Comparison of ENCODE assay signal across 11 cellular contexts in the genomic region with DNA sequence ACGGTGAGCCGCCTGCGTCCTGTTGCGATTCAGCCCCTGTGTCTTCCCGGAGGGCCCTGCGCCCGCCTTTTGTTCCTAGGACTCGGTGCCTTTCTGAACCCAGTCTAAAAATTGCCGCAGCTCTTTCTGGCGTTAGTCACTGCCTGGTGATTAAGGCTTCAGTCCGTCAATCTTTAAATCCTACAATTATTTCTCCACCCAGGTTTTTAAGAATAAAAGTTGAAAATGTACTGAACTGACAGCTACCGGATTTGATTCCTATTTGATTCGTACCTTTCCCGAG. TPM values are rescaled to one million over a fixed set of nuclear protein-coding genes. Genes with fewer than 3 reads are reported as not detected.
DNase-seq lines count a peak whose midpoint lies in the region; ATAC-seq, FAIRE-seq and TF ChIP-seq lines count a peak whose summit lies in the region.
"Had no signal": no experiment of that assay in that cellular context is flagged by ENCODE, and none has a peak within 500 bp of the region (broad histone marks: within the 10 kb centered on the region; RNA-seq: fewer than 3 reads in every experiment).

No MANE protein-coding gene starts in this region.

- H3K27me3 Mint-ChIP-seq in activated CD8-positive, alpha-beta memory T cell treated with anti-CD3 and anti-CD28 coated beads, Interleukin-2, amount 10 ng/mL, durations not matched to agents 7 days and 5 days, result peaks cover 2% of the 10 kb centered on the region
- H3K27me3 Mint-ChIP-seq in stimulated activated naive CD8-positive, alpha-beta T cell treated with anti-CD3 and anti-CD28 coated beads, Interleukin-15, amount 100 ng/mL, for 72 hours, result peaks cover 14% of the 10 kb centered on the region

- H3K9me1 ChIP-seq in keratinocyte (ENCODE audit: control insufficient read depth, extremely low read depth, insufficient read depth, low read length), result no peaks in the 10 kb centered on the region

- TF ChIP-seq EP300 in GM12878 (IDR thresholded peaks at IDR 0.05; ENCODE audit: borderline replicate concordance in 1 of 2, control insufficient read depth in 1 of 2, low read depth in 2 of 2, low read length in 2 of 2), result no peak

- dilution Hi-C loops in keratinocyte (cut with MboI; ENCODE audit: extremely low pct_ligation_motif_present, low sequenced_read_pairs), result no loop called here

- in situ Hi-C loops in GM12878 (cut with MboI), result no loop called here

- POLR2A ChIA-PET in GM12878 (lab: Charles Lee), result interaction anchor here (0.6 kb wide), 1 partner anchor 319 kb away, joined by 4 read pairs; no protein-coding TSS in a partner anchor

- H3K36me3 ChIP-seq in GM12878 (ENCODE audit: control insufficient read depth in 2 of 2, insufficient read depth in 2 of 2, low read length in 1 of 2) (no peaks in the 10 kb centered on the region), keratinocyte (ENCODE audit: control insufficient read depth in 2 of 2, extremely low read depth in 1 of 2, insufficient read depth in 2 of 2, low read length in 2 of 2) (no peaks in the 10 kb centered on the region)

- peak overlapping the region; percentile 9; the same call in 1 of the 2 replicates for H3K4me2 ChIP-seq in GM12878 (ENCODE audit: control insufficient read depth, insufficient read depth)
- H3K4me2 ChIP-seq in keratinocyte (ENCODE audit: control insufficient read depth, extremely low read depth, insufficient read depth, low read depth, low read length), result peak overlapping the region; percentile 39

- no peak for ATAC-seq in activated CD8-positive, alpha-beta memory T cell treated with anti-CD3 and anti-CD28 coated beads, Interleukin-2, amount 10 ng/mL, durations not matched to agents 7 days and 5 days
- no peak for ATAC-seq in GM12878
- no peak for ATAC-seq in stimulated activated naive CD8-positive, alpha-beta T cell treated with anti-CD3 and anti-CD28 coated beads, Interleukin-15, amount 100 ng/mL, for 72 hours

- no peak for TF ChIP-seq POLR2A in GM12878 (IDR thresholded peaks at IDR 0.05; ENCODE audit: low read depth, low read length)

- SMC1A ChIA-PET in GM12878 (lab: Charles Lee; ENCODE audit: uncharacterized antibody, unreplicated experiment), result no interaction called here

- H3K4me1 Mint-ChIP-seq in activated CD8-positive, alpha-beta memory T cell treated with anti-CD3 and anti-CD28 coated beads, Interleukin-2, amount 10 ng/mL, durations not matched to agents 7 days and 5 days, result peaks cover 38% of the 10 kb centered on the region
- peaks cover 27% of the 10 kb centered on the region for H3K4me1 Mint-ChIP-seq in stimulated activated naive CD8-positive, alpha-beta T cell treated with anti-CD3 and anti-CD28 coated beads, Interleukin-15, amount 100 ng/mL, for 72 hours

- intact Hi-C loops in GM12878 (cut with micrococcal nuclease; ENCODE audit: unreplicated experiment), result no loop called here

- RAD21 ChIA-PET in GM12878 (lab: Charles Lee; ENCODE audit: unreplicated experiment), result no interaction called here

- no TSS peak for BruUV-seq in GM12878 (replicated peaks; lab: Mats Ljungman, UMichigan)

- TF ChIP-seq CTCF in GM12878 (IDR thresholded peaks at IDR 0.05 in 2 of 3, conservative IDR thresholded peaks at IDR 0.05 in 1 of 3; ENCODE audit: control insufficient read depth in 2 of 3, extremely low read depth in 1 of 3, insufficient read depth in 1 of 3, low read depth in 3 of 3, low read length in 3 of 3) (no peak), keratinocyte (optimal IDR thresholded peaks at IDR 0.05 in 1 of 3, IDR thresholded peaks at IDR 0.05 in 1 of 3, conservative IDR thresholded peaks at IDR 0.05 in 1 of 3; ENCODE audit: extremely low read depth in 1 of 3, insufficient read depth in 2 of 3, low read length in 3 of 3) (no peak)

- H3K27ac Mint-ChIP-seq in activated CD8-positive, alpha-beta memory T cell treated with anti-CD3 and anti-CD28 coated beads, Interleukin-2, amount 10 ng/mL, durations not matched to agents 7 days and 5 days, result no peak overlapping the region
- H3K27ac Mint-ChIP-seq in stimulated activated naive CD8-positive, alpha-beta T cell treated with anti-CD3 and anti-CD28 coated beads, Interleukin-15, amount 100 ng/mL, for 72 hours, result peak overlapping the region; percentile 37 to 67
- H3K27ac Mint-ChIP-seq: endodermal cell had no signal

- no peak for FAIRE-seq in GM12878 (lab: Jason Lieb, UNC)
- FAIRE-seq in keratinocyte (lab: Jason Lieb, UNC), result no peak
- FAIRE-seq: small intestine had no signal

- H3K9ac ChIP-seq in GM12878 (ENCODE audit: control insufficient read depth, insufficient read depth, low read length), result no peak overlapping the region
- peak overlapping the region; percentile 37 for H3K9ac ChIP-seq in keratinocyte (ENCODE audit: control insufficient read depth, extremely low read depth, insufficient read depth, low read length)

- H3K27me3 ChIP-seq in GM12878 (replicated peaks in 1 of 2; ENCODE audit: control insufficient read depth in 2 of 2, insufficient read depth in 2 of 2, low read length in 1 of 2), result no peaks in the 10 kb centered on the region; a peak in 1 of 4 replicates
- no peaks in the 10 kb centered on the region for H3K27me3 ChIP-seq in keratinocyte (ENCODE audit: control insufficient read depth, extremely low read depth, insufficient read depth, low read length)

- H3K9me3 ChIP-seq in GM12878 (replicated peaks; ENCODE audit: control insufficient read depth, insufficient read depth, low read length), result no peaks in the 10 kb centered on the region
- no peaks in the 10 kb centered on the region for H3K9me3 ChIP-seq in keratinocyte (ENCODE audit: control insufficient read depth, low read depth, low read length)

- H3K4me1 ChIP-seq in GM12878 (ENCODE audit: control insufficient read depth, insufficient read depth, low read length) (peaks cover 6% of the 10 kb centered on the region), keratinocyte (ENCODE audit: control insufficient read depth, extremely low read depth, insufficient read depth, low read length) (peaks cover 7% of the 10 kb centered on the region)

- 70% methylated on average over 14 of the region's 14 CpGs for WGBS in GM12878 (ENCODE audit: insufficient coverage, insufficient replicate concordance, low lambda C conversion rate, missing lambda C conversion rate)

- no peaks in the 10 kb centered on the region for H4K20me1 ChIP-seq in GM12878 (ENCODE audit: control insufficient read depth, insufficient read depth)
- H4K20me1 ChIP-seq in keratinocyte (ENCODE audit: control insufficient read depth, extremely low read depth, insufficient read depth, low read length), result no peaks in the 10 kb centered on the region

- no peaks in the 10 kb centered on the region for H3K9me3 Mint-ChIP-seq in activated CD8-positive, alpha-beta memory T cell treated with anti-CD3 and anti-CD28 coated beads, Interleukin-2, amount 10 ng/mL, durations not matched to agents 7 days and 5 days (ENCODE audit: low read depth)
- H3K9me3 Mint-ChIP-seq in stimulated activated naive CD8-positive, alpha-beta T cell treated with anti-CD3 and anti-CD28 coated beads, Interleukin-15, amount 100 ng/mL, for 72 hours, result no peaks in the 10 kb centered on the region
- H3K9me3 Mint-ChIP-seq: endodermal cell had no signal

- H3K36me3 Mint-ChIP-seq in activated CD8-positive, alpha-beta memory T cell treated with anti-CD3 and anti-CD28 coated beads, Interleukin-2, amount 10 ng/mL, durations not matched to agents 7 days and 5 days, result no peaks in the 10 kb centered on the region

- H3K27ac ChIP-seq in GM12878 (ENCODE audit: control insufficient read depth, insufficient read depth) (no peak overlapping the region), keratinocyte (ENCODE audit: control insufficient read depth, insufficient read depth, low read length) (no peak overlapping the region)

- H3K4me3 ChIP-seq in GM12878, result no peak overlapping the region
- H3K4me3 ChIP-seq in keratinocyte (ENCODE audit: control insufficient read depth in 2 of 3, extremely low read depth in 1 of 3, insufficient read depth in 2 of 3, low read depth in 1 of 3, low read length in 3 of 3), result peak overlapping the region in 1 of 3 experiments; percentile 2

- peak overlapping the region; percentile 38 for H3K4me3 Mint-ChIP-seq in activated CD8-positive, alpha-beta memory T cell treated with anti-CD3 and anti-CD28 coated beads, Interleukin-2, amount 10 ng/mL, durations not matched to agents 7 days and 5 days
- H3K4me3 Mint-ChIP-seq in stimulated activated naive CD8-positive, alpha-beta T cell treated with anti-CD3 and anti-CD28 coated beads, Interleukin-15, amount 100 ng/mL, for 72 hours, result peak overlapping the region; percentile 50 to 83
- H3K4me3 Mint-ChIP-seq: endodermal cell had no signal

- H2AFZ ChIP-seq in GM12878 (ENCODE audit: control insufficient read depth, low read depth, low read length) (no peak overlapping the region), keratinocyte (ENCODE audit: control insufficient read depth, low read length) (peak overlapping the region; percentile 33)

- no peak for DNase-seq in activated CD8-positive, alpha-beta memory T cell treated with anti-CD3 and anti-CD28 coated beads, Interleukin-2, amount 10 ng/mL, durations not matched to agents 7 days and 5 days
- no peak for DNase-seq in activated CD8-positive, alpha-beta memory T cell treated with anti-CD3 and anti-CD28 coated beads, Interleukin-2, amount 50 U/mL, for 48 hours
- no peak for DNase-seq in GM12878 (ENCODE audit: low read depth, low spot score)
- no peak for DNase-seq in keratinocyte (ENCODE audit: low read depth, low spot score)
- no peak for DNase-seq in stimulated activated naive CD8-positive, alpha-beta T cell treated with anti-CD3 and anti-CD28 coated beads, Interleukin-15, amount 100 ng/mL, for 72 hours
- no peak for DNase-seq in NCI-H187 (lab: John Stamatoyannopoulos, UW)
- no peak for DNase-seq in DMS114 treated with DMSO at 0.1 percent for 48 hours (lab: John Stamatoyannopoulos, UW; ENCODE audit: unreplicated experiment)
- DNase-seq in NCI-H345 treated with DMSO at 0.1 percent for 48 hours (lab: John Stamatoyannopoulos, UW; ENCODE audit: unreplicated experiment), result no peak
- DNase-seq: NCI-H526 had no signal

- CTCF ChIA-PET in activated CD8-positive, alpha-beta memory T cell treated with anti-CD3 and anti-CD28 coated beads, Interleukin-2, amount 10 ng/mL, durations not matched to agents 7 days and 5 days (lab: Charles Lee), result interaction anchor here (1.6 kb wide), 1 partner anchor 87 kb away, joined by 3 read pairs; no protein-coding TSS in a partner anchor
- CTCF ChIA-PET in GM12878 (lab: Yijun Ruan, JAX), result no interaction called here

- TF ChIP-seq RAD21 in GM12878 (IDR thresholded peaks at IDR 0.05; ENCODE audit: insufficient read depth, low read depth, low read length), result no peak

- no peaks in the 10 kb centered on the region for H3K79me2 ChIP-seq in GM12878 (ENCODE audit: control insufficient read depth, insufficient read depth, low read length)
- no peaks in the 10 kb centered on the region for H3K79me2 ChIP-seq in keratinocyte (ENCODE audit: control insufficient read depth, insufficient read depth, low read length)

RNA-seq across cellular contexts. Expression of gene PDXK, which starts 16.2 kb away (rescaled TPM):
- total RNA-seq in activated CD8-positive, alpha-beta memory T cell treated with anti-CD3 and anti-CD28 coated beads, Interleukin-2, amount 10 ng/mL, durations not matched to agents 7 days and 5 days, result 10 to 100 TPM; 95.3 to 99.6 TPM
- 96.3 and 106 TPM in 2 replicates for total RNA-seq in GM12878 (2013; cell fraction: nucleolus; rRNA removed)
- total RNA-seq in GM12878 (2014; rRNA removed) (45.0 and 59.7 TPM in 2 replicates), GM12878 (2014; rRNA removed; fragmentation: Illumina TruSeq; extraction: Trizol) (41.3 and 45.8 TPM in 2 replicates), GM12878 (2021) (107 and 111 TPM in 2 replicates)
- 45.1 TPM for polyA plus RNA-seq in GM12878 (2011; ENCODE audit: low read depth)
- polyA plus RNA-seq in GM12878 (2011; rRNA removed) (103 and 141 TPM in 2 replicates), GM12878 (2014; fragmentation: Illumina TruSeq; extraction: Trizol) (24.3 and 53.1 TPM in 2 replicates), GM12878 (2014; fragmentation: Nextera tagmentation; extraction: Ambion mirVana) (10 to 100 TPM in 1 of 2 experiments, 1 to 10 TPM in 1; 3.7 to 11.4 TPM), GM12878 (2014; rRNA removed) (66.9 and 83.4 TPM in 2 replicates), GM12878 (2016; fragmentation: Nextera tagmentation; extraction: Ambion mirVana) (10 to 100 TPM; 82.1 to 96.8 TPM), keratinocyte (144 to 211 TPM (median 154 TPM) in 3 replicates)
- 143 and 158 TPM in 2 replicates for polyA plus RNA-seq in GM12878 (2011; cell fraction: cytosol; rRNA removed)
- polyA plus RNA-seq in GM12878 (2011; cell fraction: nucleus; rRNA removed), result 133 and 137 TPM in 2 replicates
- polyA plus RNA-seq in GM12878 (2012), result 65.0 and 92.7 TPM in 2 replicates
- polyA minus RNA-seq in GM12878 (2011; rRNA and poly(A)+ RNA removed), result 159 and 187 TPM in 2 replicates
- polyA minus RNA-seq in GM12878 (2011; cell fraction: cytosol; rRNA and poly(A)+ RNA removed), result 38.8 and 43.0 TPM in 2 replicates
- polyA minus RNA-seq in GM12878 (2011; cell fraction: nucleus; rRNA and poly(A)+ RNA removed), result 19.3 and 36.7 TPM in 2 replicates
- 104 TPM for polyA plus RNA-seq in keratinocyte (2011; ENCODE audit: low read depth)
- polyA plus RNA-seq in keratinocyte (2011; cell fraction: cytosol; rRNA removed), result 101 and 129 TPM in 2 replicates
- 140 and 148 TPM in 2 replicates for polyA plus RNA-seq in keratinocyte (2011; cell fraction: nucleus; rRNA removed)
- 111 and 154 TPM in 2 replicates for polyA plus RNA-seq in keratinocyte (2012; ENCODE audit: low replicate concordance)
- 198 to 322 TPM (median 204 TPM) in 3 replicates for polyA minus RNA-seq in keratinocyte
- polyA minus RNA-seq in keratinocyte (2011; cell fraction: cytosol; rRNA and poly(A)+ RNA removed), result 58.1 TPM
- polyA minus RNA-seq in keratinocyte (2011; cell fraction: nucleus; rRNA and poly(A)+ RNA removed), result 49.2 and 82.9 TPM in 2 replicates

RNA-seq across cellular contexts. Expression of gene RRP1B, which starts 43.4 kb away (rescaled TPM):
- total RNA-seq in activated CD8-positive, alpha-beta memory T cell treated with anti-CD3 and anti-CD28 coated beads, Interleukin-2, amount 10 ng/mL, durations not matched to agents 7 days and 5 days, result 10 to 100 TPM; 49.1 to 50.4 TPM
- 21.9 and 26.3 TPM in 2 replicates for total RNA-seq in GM12878 (2013; cell fraction: nucleolus; rRNA removed)
- total RNA-seq in GM12878 (2014; rRNA removed) (38.1 and 41.9 TPM in 2 replicates), GM12878 (2014; rRNA removed; fragmentation: Illumina TruSeq; extraction: Trizol) (32.5 and 36.3 TPM in 2 replicates), GM12878 (2021) (52.8 and 57.4 TPM in 2 replicates)
- 9.6 TPM for polyA plus RNA-seq in GM12878 (2011; ENCODE audit: low read depth)
- polyA plus RNA-seq in GM12878 (2011; rRNA removed) (15.7 and 19.3 TPM in 2 replicates), GM12878 (2014; fragmentation: Illumina TruSeq; extraction: Trizol) (35.7 and 39.9 TPM in 2 replicates), GM12878 (2014; fragmentation: Nextera tagmentation; extraction: Ambion mirVana) (1 to 10 TPM; 8.1 to 9.7 TPM), GM12878 (2014; rRNA removed) (33.7 and 35.0 TPM in 2 replicates), GM12878 (2016; fragmentation: Nextera tagmentation; extraction: Ambion mirVana) (10 to 100 TPM; 45.0 to 47.0 TPM), keratinocyte (13.0 to 24.0 TPM (median 19.8 TPM) in 3 replicates)
- polyA plus RNA-seq in GM12878 (2011; cell fraction: cytosol; rRNA removed), result 14.4 and 15.0 TPM in 2 replicates
- 18.0 and 25.0 TPM in 2 replicates for polyA plus RNA-seq in GM12878 (2011; cell fraction: nucleus; rRNA removed)
- 17.1 and 18.2 TPM in 2 replicates for polyA plus RNA-seq in GM12878 (2012)
- 18.6 and 20.1 TPM in 2 replicates for polyA minus RNA-seq in GM12878 (2011; rRNA and poly(A)+ RNA removed)
- 10.2 and 14.6 TPM in 2 replicates for polyA minus RNA-seq in GM12878 (2011; cell fraction: cytosol; rRNA and poly(A)+ RNA removed)
- 5.7 and 11.2 TPM in 2 replicates for polyA minus RNA-seq in GM12878 (2011; cell fraction: nucleus; rRNA and poly(A)+ RNA removed)
- 8.2 TPM for polyA plus RNA-seq in keratinocyte (2011; ENCODE audit: low read depth)
- 18.2 and 19.6 TPM in 2 replicates for polyA plus RNA-seq in keratinocyte (2011; cell fraction: cytosol; rRNA removed)
- 26.9 and 27.7 TPM in 2 replicates for polyA plus RNA-seq in keratinocyte (2011; cell fraction: nucleus; rRNA removed)
- 13.0 and 26.6 TPM in 2 replicates for polyA plus RNA-seq in keratinocyte (2012; ENCODE audit: low replicate concordance)
- polyA minus RNA-seq in keratinocyte, result 20.8 to 28.9 TPM (median 20.9 TPM) in 3 replicates
- polyA minus RNA-seq in keratinocyte (2011; cell fraction: cytosol; rRNA and poly(A)+ RNA removed), result 23.6 TPM
- polyA minus RNA-seq in keratinocyte (2011; cell fraction: nucleus; rRNA and poly(A)+ RNA removed), result 20.6 and 30.3 TPM in 2 replicates

RNA-seq across cellular contexts. Expression of gene HSF2BP, which starts 43.4 kb away (rescaled TPM):
- under 1 TPM; 0.21 to 0.47 TPM for total RNA-seq in activated CD8-positive, alpha-beta memory T cell treated with anti-CD3 and anti-CD28 coated beads, Interleukin-2, amount 10 ng/mL, durations not matched to agents 7 days and 5 days
- 2.1 and 2.7 TPM in 2 replicates for total RNA-seq in GM12878 (2013; cell fraction: nucleolus; rRNA removed)
- total RNA-seq in GM12878 (2014; rRNA removed) (0.33 and 0.45 TPM in 2 replicates), GM12878 (2014; rRNA removed; fragmentation: Illumina TruSeq; extraction: Trizol) (0.32 and 0.45 TPM in 2 replicates), GM12878 (2021) (0.38 and 0.48 TPM in 2 replicates)
- 0.17 TPM for polyA plus RNA-seq in GM12878 (2011; ENCODE audit: low read depth)
- polyA plus RNA-seq in GM12878 (2011; rRNA removed) (0.20 and 0.26 TPM in 2 replicates), GM12878 (2014; fragmentation: Illumina TruSeq; extraction: Trizol) (0.21 TPM in 1 of 2 replicates, not detected in the other), GM12878 (2014; fragmentation: Nextera tagmentation; extraction: Ambion mirVana) (under 1 TPM; 0.07 to 0.19 TPM), GM12878 (2014; rRNA removed) (0.53 and 0.81 TPM in 2 replicates), GM12878 (2016; fragmentation: Nextera tagmentation; extraction: Ambion mirVana) (under 1 TPM; 0.32 to 0.53 TPM), keratinocyte (6.1 to 8.7 TPM (median 6.7 TPM) in 3 replicates)
- 0.15 and 0.21 TPM in 2 replicates for polyA plus RNA-seq in GM12878 (2011; cell fraction: cytosol; rRNA removed)
- polyA plus RNA-seq in GM12878 (2011; cell fraction: nucleus; rRNA removed), result 0.06 and 0.10 TPM in 2 replicates
- polyA plus RNA-seq in GM12878 (2012), result 0.25 and 0.49 TPM in 2 replicates
- 0.10 TPM in 1 of 2 replicates, not detected in the other for polyA minus RNA-seq in GM12878 (2011; rRNA and poly(A)+ RNA removed)
- polyA minus RNA-seq in GM12878 (2011; cell fraction: cytosol; rRNA and poly(A)+ RNA removed), result not detected in 2 replicates
- 0.38 TPM in 1 of 2 replicates, not detected in the other for polyA minus RNA-seq in GM12878 (2011; cell fraction: nucleus; rRNA and poly(A)+ RNA removed)
- polyA plus RNA-seq in keratinocyte (2011; ENCODE audit: low read depth), result 2.2 TPM
- 9.3 and 11.9 TPM in 2 replicates for polyA plus RNA-seq in keratinocyte (2011; cell fraction: cytosol; rRNA removed)
- polyA plus RNA-seq in keratinocyte (2011; cell fraction: nucleus; rRNA removed), result 7.4 and 8.7 TPM in 2 replicates
- 2.9 and 4.4 TPM in 2 replicates for polyA plus RNA-seq in keratinocyte (2012; ENCODE audit: low replicate concordance)
- 2.7 to 7.7 TPM (median 7.3 TPM) in 3 replicates for polyA minus RNA-seq in keratinocyte
- polyA minus RNA-seq in keratinocyte (2011; cell fraction: cytosol; rRNA and poly(A)+ RNA removed), result 6.7 TPM
- 7.3 and 16.3 TPM in 2 replicates for polyA minus RNA-seq in keratinocyte (2011; cell fraction: nucleus; rRNA and poly(A)+ RNA removed)
